In the genomic region with DNA sequence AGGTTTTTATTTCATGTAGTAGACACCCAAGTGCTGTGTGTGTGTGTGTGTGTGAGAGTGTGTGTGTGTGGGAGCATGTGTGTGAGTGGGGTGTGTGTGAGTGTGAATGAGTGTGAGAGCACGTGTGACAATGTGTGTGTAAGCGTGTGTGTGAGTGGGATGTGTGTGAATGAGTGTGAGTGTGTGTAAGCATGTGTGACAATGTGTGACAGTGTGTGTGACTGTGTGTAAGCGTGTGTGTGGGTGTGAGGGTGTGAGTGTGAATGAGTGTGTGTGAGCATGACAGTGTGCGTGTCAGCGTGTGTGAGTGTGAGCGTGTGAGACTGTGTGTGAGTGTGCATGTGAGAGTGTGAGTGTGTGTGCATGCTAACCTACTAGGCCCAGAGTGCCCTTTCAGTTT, we compare ENCODE assay signal across 19 cellular contexts. TPM values are rescaled to one million over a fixed set of nuclear protein-coding genes. Genes with fewer than 3 reads are reported as not detected.
"Had no signal": no experiment of that assay in that cellular context is flagged by ENCODE, and none has a peak within 500 bp of the region (broad histone marks: within the 10 kb centered on the region; RNA-seq: fewer than 3 reads in every experiment).

No MANE protein-coding gene starts in this region.

- H3K4me1 ChIP-seq: uterus had no signal

- H3K9me3 Mint-ChIP-seq: natural killer cell had no signal

- H3K27ac ChIP-seq: epithelial cell of prostate, testis, uterus had no signal

- H3K36me3 ChIP-seq: uterus had no signal

- ATAC-seq: activated CD8-positive, alpha-beta T cell treated with anti-CD3 and anti-CD28 coated beads, Interleukin-2, amount 10 ng/mL, durations not matched to agents 7 days and 5 days; natural killer cell had no signal

- H3K36me3 Mint-ChIP-seq: activated naive CD8-positive, alpha-beta T cell treated with anti-CD3 and anti-CD28 coated beads, Interleukin-2, amount 10 ng/mL, durations not matched to agents 7 days and 5 days; natural killer cell had no signal

- H3K4me3 ChIP-seq: testis, uterus had no signal

- H3K4me3 Mint-ChIP-seq: activated CD8-positive, alpha-beta T cell treated with anti-CD3 and anti-CD28 coated beads, Interleukin-2, amount 10 ng/mL, durations not matched to agents 7 days and 5 days; activated naive CD8-positive, alpha-beta T cell treated with anti-CD3 and anti-CD28 coated beads, Interleukin-2, amount 10 ng/mL, durations not matched to agents 7 days and 5 days; natural killer cell; stimulated activated naive CD8-positive, alpha-beta T cell treated with anti-CD3 and anti-CD28 coated beads, Interleukin-15, Interleukin-2, amounts not matched to agents 100 ng/mL and 50 ng/mL, for 24 hours had no signal

- DNase-seq: activated CD8-positive, alpha-beta memory T cell treated with anti-CD3 and anti-CD28 coated beads, Interleukin-2, amount 50 U/mL, for 48 hours; activated CD8-positive, alpha-beta T cell treated with anti-CD3 and anti-CD28 coated beads, Interleukin-2, amount 10 ng/mL, durations not matched to agents 7 days and 5 days; activated naive CD8-positive, alpha-beta T cell treated with anti-CD3 and anti-CD28 coated beads, Interleukin-2, amount 10 ng/mL, durations not matched to agents 7 days and 5 days; aorta; caudate nucleus; cortex of kidney; effector CD8-positive, alpha-beta T cell; mammary epithelial cell; natural killer cell; stimulated activated CD4-positive, alpha-beta T cell treated with anti-CD3 and anti-CD28 coated beads, Interleukin-15, amount 100 ng/mL, for 24 hours; stimulated activated CD4-positive, alpha-beta T cell treated with anti-CD3 and anti-CD28 coated beads, Interleukin-4, amount 100 ng/mL, for 24 hours; SW 1271; testis; uterus had no signal

- H3K27me3 ChIP-seq: testis, uterus had no signal

- H3K9me3 ChIP-seq: testis, uterus had no signal

- H3K27ac Mint-ChIP-seq: activated CD8-positive, alpha-beta T cell treated with anti-CD3 and anti-CD28 coated beads, Interleukin-2, amount 10 ng/mL, durations not matched to agents 7 days and 5 days; activated naive CD8-positive, alpha-beta T cell treated with anti-CD3 and anti-CD28 coated beads, Interleukin-2, amount 10 ng/mL, durations not matched to agents 7 days and 5 days; natural killer cell; stimulated activated naive CD8-positive, alpha-beta T cell treated with anti-CD3 and anti-CD28 coated beads, Interleukin-15, Interleukin-2, amounts not matched to agents 100 ng/mL and 50 ng/mL, for 24 hours had no signal

RNA-seq across cellular contexts. Expression of gene NOVA2, which starts 15.3 kb away (rescaled TPM):
- total RNA-seq: activated CD8-positive, alpha-beta T cell treated with anti-CD3 and anti-CD28 coated beads, Interleukin-2, amount 10 ng/mL, durations not matched to agents 7 days and 5 days; activated naive CD8-positive, alpha-beta T cell treated with anti-CD3 and anti-CD28 coated beads, Interleukin-2, amount 10 ng/mL, durations not matched to agents 7 days and 5 days; mammary epithelial cell; natural killer cell; osteocyte had no signal

RNA-seq across cellular contexts. Expression of gene NANOS2, which starts 43.7 kb away (rescaled TPM):
- total RNA-seq: activated CD8-positive, alpha-beta T cell treated with anti-CD3 and anti-CD28 coated beads, Interleukin-2, amount 10 ng/mL, durations not matched to agents 7 days and 5 days; activated naive CD8-positive, alpha-beta T cell treated with anti-CD3 and anti-CD28 coated beads, Interleukin-2, amount 10 ng/mL, durations not matched to agents 7 days and 5 days; aorta; mammary epithelial cell; mucosa of gallbladder; natural killer cell; osteocyte; skeletal muscle tissue; uterus had no signal
- polyA plus RNA-seq: aorta, mammary epithelial cell had no signal
